Comparison of ENCODE assay signal across 8 cellular contexts in genomic region chr14:74085047-74085637, GRCh38. TPM values are rescaled to one million over a fixed set of nuclear protein-coding genes. Genes with fewer than 3 reads are reported as not detected.
DNase-seq lines count a peak whose midpoint lies in the region; ATAC-seq lines count a peak whose summit lies in the region.

No MANE protein-coding gene starts in this region.

- DNase-seq in D341Med (ENCODE audit: low spot score) (peak; percentile 35), NCI-H1092 treated with DMSO at 0.1 percent for 48 hours (lab: John Stamatoyannopoulos, UW) (peak; percentile 43), iPS-NIHi11 (ENCODE audit: low spot score) (peak; percentile 25), cerebellar cortex (ENCODE audit: low spot score) (no peak), dermis blood vessel endothelial cell (no peak)
- DNase-seq in stimulated activated CD4-positive, alpha-beta T cell treated with anti-CD3 and anti-CD28 coated beads, Interleukin-15, amount 100 ng/mL, for 48 hours (ENCODE audit: low read depth in 2 of 2) = peak; percentile 15 to 18

- peak overlapping the region; percentile 90 for H3K27ac ChIP-seq in angular gyrus (ENCODE audit: low read depth, low read length)

- ATAC-seq in GM21447 (IDR thresholded peaks at IDR 0.05; ENCODE audit: unreplicated experiment) = peak; percentile 2

RNA-seq across cellular contexts. Expression of gene LIN52, which starts 0.4 kb away (rescaled TPM):
- 8.5 and 9.6 TPM in 2 replicates for total RNA-seq in dermis blood vessel endothelial cell

RNA-seq across cellular contexts. Expression of gene ALDH6A1, which starts 0.9 kb away (rescaled TPM):
- 27.9 and 35.0 TPM in 2 replicates for total RNA-seq in dermis blood vessel endothelial cell

Comparison
In these comparisons a context has a peak if more than half of its experiments do, and no peak if none do; other contexts are left out.
1. DNase-seq: peak in D341Med (single experiment), NCI-H1092 treated with DMSO at 0.1 percent for 48 hours (single experiment), iPS-NIHi11 (single experiment) and stimulated activated CD4-positive, alpha-beta T cell treated with anti-CD3 and anti-CD28 coated beads, Interleukin-15, amount 100 ng/mL, for 48 hours (2 of 2); none in cerebellar cortex (single experiment) and dermis blood vessel endothelial cell (single experiment).